ENCODE assay signal across 9 cellular contexts in genomic region chr11:62392944-62393628, GRCh38. TPM values are rescaled to one million over a fixed set of nuclear protein-coding genes. Genes with fewer than 3 reads are reported as not detected.
DNase-seq lines count a peak whose midpoint lies in the region; ATAC-seq, FAIRE-seq and TF ChIP-seq lines count a peak whose summit lies in the region.
"Had no signal": no experiment of that assay in that cellular context is flagged by ENCODE, and none has a peak within 500 bp of the region (broad histone marks: within the 10 kb centered on the region; RNA-seq: fewer than 3 reads in every experiment).

No MANE protein-coding gene starts in this region.

- H3K36me3 ChIP-seq in bronchial epithelial cell (ENCODE audit: control insufficient read depth, insufficient read depth, low read length): no peaks in the 10 kb centered on the region

- peak; percentile 31 for TF ChIP-seq CTCF in bronchial epithelial cell (IDR thresholded peaks at IDR 0.05; ENCODE audit: insufficient read depth, low read length, severe bottlenecking)

- peaks cover 7% of the 10 kb centered on the region for H3K4me1 Mint-ChIP-seq in activated CD4-positive, alpha-beta T cell treated with anti-CD3 and anti-CD28 coated beads for 36 hours
- no peaks in the 10 kb centered on the region for H3K4me1 Mint-ChIP-seq in stimulated activated effector memory CD8-positive, alpha-beta T cell treated with anti-CD3 and anti-CD28 coated beads, Interleukin-12 subunit alpha, Interleukin-12 subunit beta, amount 100 ng/mL, for 72 hours

- H3K36me3 Mint-ChIP-seq in activated CD4-positive, alpha-beta T cell treated with anti-CD3 and anti-CD28 coated beads for 36 hours (ENCODE audit: low read depth): no peaks in the 10 kb centered on the region
- H3K36me3 Mint-ChIP-seq in stimulated activated effector memory CD8-positive, alpha-beta T cell treated with anti-CD3 and anti-CD28 coated beads, Interleukin-12 subunit alpha, Interleukin-12 subunit beta, amount 100 ng/mL, for 72 hours: no peaks in the 10 kb centered on the region

- H3K4me3 ChIP-seq in bronchial epithelial cell (ENCODE audit: low read depth, low read length): no peak overlapping the region
- H3K4me3 ChIP-seq: lung had no signal

- H3K4me3 Mint-ChIP-seq in activated CD4-positive, alpha-beta T cell treated with anti-CD3 and anti-CD28 coated beads for 36 hours: no peak overlapping the region
- H3K4me3 Mint-ChIP-seq in stimulated activated effector memory CD8-positive, alpha-beta T cell treated with anti-CD3 and anti-CD28 coated beads, Interleukin-12 subunit alpha, Interleukin-12 subunit beta, amount 100 ng/mL, for 72 hours: no peak overlapping the region

- POLR2A ChIA-PET in activated CD4-positive, alpha-beta T cell treated with anti-CD3 and anti-CD28 coated beads for 36 hours (lab: Charles Lee): interaction anchor here (0.5 kb wide), 1 partner anchor 18 kb away, joined by 4 read pairs; no protein-coding TSS in a partner anchor

- no peak for FAIRE-seq in bronchial epithelial cell (lab: Jason Lieb, UNC)

- H3K27me3 ChIP-seq in bronchial epithelial cell (ENCODE audit: control insufficient read depth, insufficient read depth, low read length): no peaks in the 10 kb centered on the region

- DNase-seq in activated CD4-positive, alpha-beta T cell treated with anti-CD3 and anti-CD28 coated beads for 36 hours: peak; percentile 30
- DNase-seq in activated CD4-positive, alpha-beta T cell treated with anti-CD3 and anti-CD28 coated beads, Interleukin-2, amount 50 U/mL, for 1 hour: no peak
- DNase-seq in NCI-H1930 (lab: John Stamatoyannopoulos, UW) (peak; percentile 9 to 26), bronchial epithelial cell (ENCODE audit: low read depth) (peak; percentile 58), mucosa of gallbladder (ENCODE audit: low spot score) (no peak)
- DNase-seq in stimulated activated effector memory CD8-positive, alpha-beta T cell treated with anti-CD3 and anti-CD28 coated beads, Interleukin-12 subunit alpha, Interleukin-12 subunit beta, amount 100 ng/mL, for 72 hours (ENCODE audit: low spot score in 2 of 2): no peak
- DNase-seq in NK-92 treated with Interleukin-12 subunit alpha and Interleukin-12 subunit beta, amount 100 ng/mL, for 24 hours (lab: John Stamatoyannopoulos, UW): no peak

- H3K9me3 Mint-ChIP-seq in activated CD4-positive, alpha-beta T cell treated with anti-CD3 and anti-CD28 coated beads for 36 hours (ENCODE audit: low read depth): no peaks in the 10 kb centered on the region
- no peaks in the 10 kb centered on the region for H3K9me3 Mint-ChIP-seq in stimulated activated effector memory CD8-positive, alpha-beta T cell treated with anti-CD3 and anti-CD28 coated beads, Interleukin-12 subunit alpha, Interleukin-12 subunit beta, amount 100 ng/mL, for 72 hours

- intact Hi-C loops in activated CD4-positive, alpha-beta T cell treated with anti-CD3 and anti-CD28 coated beads for 36 hours (cut with DNase I, micrococcal nuclease): loop anchor here (1.0 to 10.0 kb wide), 4 partner anchors 13 to 472 kb away; no protein-coding TSS in a partner anchor

- ATAC-seq in activated CD4-positive, alpha-beta T cell treated with anti-CD3 and anti-CD28 coated beads for 36 hours: peak; percentile 68
- peak; percentile 58 for ATAC-seq in stimulated activated effector memory CD8-positive, alpha-beta T cell treated with anti-CD3 and anti-CD28 coated beads, Interleukin-12 subunit alpha, Interleukin-12 subunit beta, amount 100 ng/mL, for 72 hours
- no peak for ATAC-seq in GM21717 (IDR thresholded peaks at IDR 0.05; ENCODE audit: unreplicated experiment)

- no peak overlapping the region for H3K27ac Mint-ChIP-seq in activated CD4-positive, alpha-beta T cell treated with anti-CD3 and anti-CD28 coated beads for 36 hours
- H3K27ac Mint-ChIP-seq in stimulated activated effector memory CD8-positive, alpha-beta T cell treated with anti-CD3 and anti-CD28 coated beads, Interleukin-12 subunit alpha, Interleukin-12 subunit beta, amount 100 ng/mL, for 72 hours: peak overlapping the region; percentile 18

- CTCF ChIA-PET in activated CD4-positive, alpha-beta T cell treated with anti-CD3 and anti-CD28 coated beads for 36 hours (lab: Charles Lee): interaction anchor here (0.7 to 4.1 kb wide), 10 partner anchors 9 to 65 kb away, joined by 3 to 25 read pairs (median 4); no protein-coding TSS in a partner anchor

- H3K27me3 Mint-ChIP-seq in activated CD4-positive, alpha-beta T cell treated with anti-CD3 and anti-CD28 coated beads for 36 hours: no peaks in the 10 kb centered on the region

RNA-seq across cellular contexts. Expression of gene SCGB1A1, which starts 25.7 kb away (rescaled TPM):
- not detected for total RNA-seq in activated CD4-positive, alpha-beta T cell treated with anti-CD3 and anti-CD28 coated beads for 36 hours
- total RNA-seq in bronchial epithelial cell (not detected in 2 replicates), mucosa of gallbladder (2.7 TPM)

RNA-seq across cellular contexts. Expression of gene ASRGL1, which starts 55.8 kb away (rescaled TPM):
- 1 to 10 TPM; 1.2 to 1.3 TPM for total RNA-seq in activated CD4-positive, alpha-beta T cell treated with anti-CD3 and anti-CD28 coated beads for 36 hours
- total RNA-seq in bronchial epithelial cell (0.13 and 0.53 TPM in 2 replicates), mucosa of gallbladder (110 TPM)

Comparison
In these comparisons a context has a peak if more than half of its experiments do, and no peak if none do; other contexts are left out.
1. DNase-seq: peak in activated CD4-positive, alpha-beta T cell treated with anti-CD3 and anti-CD28 coated beads for 36 hours (single experiment), NCI-H1930 (2 of 2) and bronchial epithelial cell (single experiment); none in activated CD4-positive, alpha-beta T cell treated with anti-CD3 and anti-CD28 coated beads, Interleukin-2, amount 50 U/mL, for 1 hour (single experiment), stimulated activated effector memory CD8-positive, alpha-beta T cell treated with anti-CD3 and anti-CD28 coated beads, Interleukin-12 subunit alpha, Interleukin-12 subunit beta, amount 100 ng/mL, for 72 hours (0 of 2), mucosa of gallbladder (single experiment) and NK-92 treated with Interleukin-12 subunit alpha and Interleukin-12 subunit beta, amount 100 ng/mL, for 24 hours (single experiment).
2. RNA of gene ASRGL1, which starts 55.8 kb away (total RNA-seq): 110 TPM in mucosa of gallbladder (single experiment); 1.2 to 1.3 TPM in activated CD4-positive, alpha-beta T cell treated with anti-CD3 and anti-CD28 coated beads for 36 hours and 0.13 to 0.53 TPM in bronchial epithelial cell; every median in the first group is over 10 times any median in the second.